Comparison of ENCODE assay signal across 20 cellular contexts in the genomic region with DNA sequence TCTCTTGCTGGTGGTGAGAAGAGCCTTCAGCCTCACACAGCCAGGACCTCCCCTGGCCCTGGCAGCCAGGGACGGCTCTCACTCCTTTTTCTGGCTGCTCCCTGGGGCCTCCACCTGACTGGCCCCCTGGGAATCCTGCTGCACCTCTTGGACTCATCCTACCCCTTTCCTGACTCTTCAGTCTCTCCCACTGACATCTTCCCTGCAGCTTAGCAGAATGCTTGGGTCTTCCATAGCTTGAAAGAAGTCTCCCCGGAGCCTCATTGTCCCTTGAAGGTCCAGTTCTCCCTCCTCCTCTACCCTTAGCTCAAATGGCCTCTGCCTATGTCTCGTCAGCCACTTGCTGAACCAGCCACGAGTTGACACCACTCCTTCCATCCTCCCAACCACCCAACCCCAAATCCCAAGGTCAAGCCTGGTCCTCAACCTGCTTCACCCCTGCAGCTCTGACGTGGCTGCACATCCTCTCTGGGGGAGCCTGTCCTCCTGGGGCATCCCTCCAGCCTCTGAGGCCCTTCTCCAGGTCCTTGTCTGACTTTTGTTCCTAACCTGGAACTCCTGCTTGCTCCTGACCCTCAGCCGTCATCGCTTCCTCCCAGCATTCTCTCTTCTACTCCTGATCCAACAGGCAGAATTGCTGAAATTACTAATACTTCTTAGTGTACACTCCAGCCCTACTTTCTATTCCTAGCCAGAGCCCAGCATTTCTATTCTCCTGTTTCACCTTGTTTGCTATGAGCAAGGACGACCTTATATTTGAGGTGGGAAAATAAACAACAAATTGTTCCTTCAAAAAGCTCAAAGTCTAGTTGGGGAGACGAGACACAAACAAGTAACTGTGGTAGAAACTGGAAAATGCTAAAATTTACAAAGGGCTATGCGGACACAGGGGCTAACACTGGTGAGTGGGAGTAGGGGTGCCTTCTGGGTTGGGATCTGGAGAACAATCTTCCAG.
DNase-seq lines count a peak whose midpoint lies in the region; ATAC-seq and TF ChIP-seq lines count a peak whose summit lies in the region.
"Had no signal": no experiment of that assay in that cellular context is flagged by ENCODE, and none has a peak within 500 bp of the region (broad histone marks: within the 10 kb centered on the region; RNA-seq: fewer than 3 reads in every experiment).

No MANE protein-coding gene starts in this region.

- TF ChIP-seq POLR2A in heart left ventricle (IDR thresholded peaks at IDR 0.05): no peak

- H3K27me3 Mint-ChIP-seq in chondrocyte (ENCODE audit: low read depth): peaks cover 7% of the 10 kb centered on the region
- H3K27me3 Mint-ChIP-seq in neural crest cell (ENCODE audit: low read depth): peaks cover 3% of the 10 kb centered on the region
- peaks cover 11% of the 10 kb centered on the region for H3K27me3 Mint-ChIP-seq in type B pancreatic cell
- H3K27me3 Mint-ChIP-seq: activated naive CD8-positive, alpha-beta T cell had no signal

- no peaks in the 10 kb centered on the region for H3K9me3 ChIP-seq in heart left ventricle
- H3K9me3 ChIP-seq: A549, ascending aorta, uterus had no signal

- H3K9me3 Mint-ChIP-seq in chondrocyte (ENCODE audit: low read depth): no peaks in the 10 kb centered on the region
- no peaks in the 10 kb centered on the region for H3K9me3 Mint-ChIP-seq in neural crest cell
- no peaks in the 10 kb centered on the region for H3K9me3 Mint-ChIP-seq in type B pancreatic cell
- H3K9me3 Mint-ChIP-seq: natural killer cell treated with Interleukin-12 subunit alpha and Interleukin-12 subunit beta and Interleukin-15 and Interleukin-18, amount 100 ng/mL, for 72 hours had no signal

- peak overlapping the region; percentile 6 to 78 (median 52) for H3K27ac ChIP-seq in heart left ventricle
- H3K27ac ChIP-seq: A549, ascending aorta, epithelial cell of prostate had no signal

- TF ChIP-seq CTCF in heart left ventricle (IDR thresholded peaks at IDR 0.05) (no peak), chondrocyte (IDR thresholded peaks at IDR 0.05) (no peak), neural crest cell (conservative IDR thresholded peaks at IDR 0.05) (no peak), type B pancreatic cell (conservative IDR thresholded peaks at IDR 0.05) (no peak)

- DNase-seq in heart left ventricle (no peak), Right ventricle myocardium inferior (ENCODE audit: missing footprints) (no peak), chondrocyte (ENCODE audit: low spot score) (no peak), neural crest cell (ENCODE audit: low read depth, low spot score) (no peak), type B pancreatic cell (ENCODE audit: extremely low spot score, unreplicated experiment) (peak; percentile 43), NCI-H146 (lab: John Stamatoyannopoulos, UW) (no peak), NCI-H510A treated with DMSO at 0.1 percent for 48 hours (lab: John Stamatoyannopoulos, UW) (no peak)
- DNase-seq: central memory CD4-positive, alpha-beta T cell; hippocampal formation; immature natural killer cell; stimulated activated CD8-positive, alpha-beta memory T cell treated with anti-CD3 and anti-CD28 coated beads, Interleukin-4, amount 100 ng/mL, for 48 hours; T-helper 9 cell had no signal

- H3K4me3 ChIP-seq in heart left ventricle: no peak overlapping the region
- H3K4me3 ChIP-seq: A549, ascending aorta, uterus had no signal

- 82 to 86% (median 85%) methylated on average over 10 of the region's 10 CpGs for WGBS in heart left ventricle, 4 donors

- H3K36me3 Mint-ChIP-seq in chondrocyte (ENCODE audit: low read depth) (peaks cover 5% of the 10 kb centered on the region), neural crest cell (ENCODE audit: low read depth) (no peaks in the 10 kb centered on the region), type B pancreatic cell (no peaks in the 10 kb centered on the region)
- H3K36me3 Mint-ChIP-seq: activated naive CD8-positive, alpha-beta T cell; immature natural killer cell; natural killer cell treated with Interleukin-12 subunit alpha and Interleukin-12 subunit beta and Interleukin-15 and Interleukin-18, amount 100 ng/mL, for 72 hours had no signal

- H3K4me3 Mint-ChIP-seq in chondrocyte (ENCODE audit: unreplicated experiment): no peak overlapping the region
- no peak overlapping the region for H3K4me3 Mint-ChIP-seq in neural crest cell
- H3K4me3 Mint-ChIP-seq in type B pancreatic cell: no peak overlapping the region
- H3K4me3 Mint-ChIP-seq: activated naive CD8-positive, alpha-beta T cell; B cell; immature natural killer cell; natural killer cell treated with Interleukin-12 subunit alpha and Interleukin-12 subunit beta and Interleukin-15 and Interleukin-18, amount 100 ng/mL, for 72 hours had no signal

- no peaks in the 10 kb centered on the region for H3K27me3 ChIP-seq in heart left ventricle
- H3K27me3 ChIP-seq: ascending aorta, uterus had no signal

- H3K36me3 ChIP-seq in heart left ventricle: peaks cover 0 to 11% (median 0%) of the 10 kb centered on the region in 9 donors
- H3K36me3 ChIP-seq: ascending aorta, uterus had no signal

- H3K4me1 Mint-ChIP-seq in chondrocyte (ENCODE audit: low read depth) (peaks cover 19% of the 10 kb centered on the region), neural crest cell (peaks cover 11% of the 10 kb centered on the region), type B pancreatic cell (ENCODE audit: unreplicated experiment) (no peaks in the 10 kb centered on the region)
- H3K4me1 Mint-ChIP-seq: B cell had no signal

- intact Hi-C loops in heart left ventricle (cut with DNase I): no loop called here
- intact Hi-C loops in Right ventricle myocardium inferior (cut with DNase I): no loop called here

- ATAC-seq in heart left ventricle (no peak), Right ventricle myocardium inferior (no peak), HG03378 (IDR thresholded peaks at IDR 0.05; ENCODE audit: unreplicated experiment) (no peak)
- ATAC-seq: A549; natural killer cell treated with Interleukin-12 subunit alpha and Interleukin-12 subunit beta and Interleukin-15 and Interleukin-18, amount 100 ng/mL, for 72 hours had no signal

- H3K27ac Mint-ChIP-seq in chondrocyte (ENCODE audit: unreplicated experiment) (peak overlapping the region; percentile 12), neural crest cell (ENCODE audit: unreplicated experiment) (peak overlapping the region; percentile 60), type B pancreatic cell (no peak overlapping the region)
- H3K27ac Mint-ChIP-seq: activated naive CD8-positive, alpha-beta T cell; B cell; natural killer cell treated with Interleukin-12 subunit alpha and Interleukin-12 subunit beta and Interleukin-15 and Interleukin-18, amount 100 ng/mL, for 72 hours had no signal

- peaks cover 0 to 13% (median 2%) of the 10 kb centered on the region in 12 donors for H3K4me1 ChIP-seq in heart left ventricle
- H3K4me1 ChIP-seq: A549, ascending aorta, uterus had no signal
